Comparison of ENCODE assay signal across 25 cellular contexts in genomic region chr19:13252569-13253335, GRCh38.
"Had no signal": no experiment of that assay in that cellular context is flagged by ENCODE, and none has a peak within 500 bp of the region (broad histone marks: within the 10 kb centered on the region; RNA-seq: fewer than 3 reads in every experiment).

No MANE protein-coding gene starts in this region.

- H3K27me3 ChIP-seq: uterus had no signal

- H3K9me3 ChIP-seq: lower lobe of right lung, pancreas, prostate gland, suprapubic skin, thoracic aorta, tibial artery, uterus had no signal

- DNase-seq: hippocampal formation; kidney glomerular epithelial cell; left cardiac atrium; lower lobe of right lung; mammary epithelial cell; mesenchymal stem cell; naive thymus-derived CD8-positive, alpha-beta T cell; nucleus accumbens; pancreas; posterior cingulate gyrus; retina; right cardiac atrium; stimulated activated CD4-positive, alpha-beta T cell treated with anti-CD3 and anti-CD28 coated beads, Interleukin-12 subunit alpha, Interleukin-12 subunit beta, amount 100 ng/mL, for 4 hours; stimulated activated CD4-positive, alpha-beta T cell treated with anti-CD3 and anti-CD28 coated beads, Interleukin-15, amount 100 ng/mL, for 24 hours; stimulated activated CD4-positive, alpha-beta T cell treated with anti-CD3 and anti-CD28 coated beads, Interleukin-2, amount 100 ng/mL, for 24 hours; stimulated activated CD4-positive, alpha-beta T cell treated with anti-CD3 and anti-CD28 coated beads, Interleukin-4, amount 100 ng/mL, for 1 hour; stimulated activated naive CD4-positive, alpha-beta T cell; tibial artery; uterus had no signal

- H3K36me3 ChIP-seq: lower lobe of right lung, pancreas, prostate gland, suprapubic skin, thoracic aorta, tibial artery, uterus had no signal

- H3K27ac ChIP-seq: lower lobe of right lung, pancreas, prostate gland, skin epidermis, suprapubic skin, thoracic aorta, tibial artery, uterus had no signal

- H3K4me1 ChIP-seq: lower lobe of right lung, pancreas, prostate gland, suprapubic skin, tibial artery, uterus had no signal

- ATAC-seq: left cardiac atrium; left lobe of liver; lower lobe of right lung; naive thymus-derived CD8-positive, alpha-beta T cell; pancreas; right cardiac atrium; sciatic nerve had no signal

- H3K4me3 ChIP-seq: lower lobe of right lung, pancreas, prostate gland, skin epidermis, suprapubic skin, thoracic aorta, tibial artery, uterus had no signal
